2 cellular contexts compared by ENCODE assay signal in genomic region chr14:84099560-84099959, GRCh38.
A peak's percentile ranks its signal among the peaks of the same experiment; 100 is the strongest.
DNase-seq lines count a peak whose midpoint lies in the region; TF ChIP-seq lines count a peak whose summit lies in the region.
"Not testable (repeated sequence)": the region's sequence is repeated elsewhere in the genome, so short reads cannot be mapped to it uniquely, and the experiment has no call there.

No MANE protein-coding gene starts in this region.

- not testable (repeated sequence) for H3K36me3 ChIP-seq in testis (ENCODE audit: low read depth, missing control alignments)

- intact Hi-C loops in posterior vena cava (cut with DNase I); testis (cut with DNase I; ENCODE audit: low total_unique reads): not testable (repeated sequence)

- not testable (repeated sequence) for H3K27ac ChIP-seq in testis

- 72% methylated on average over 6 of the region's 27 CpGs; no CpG with 5 or more reads in 1 of the 2 donors for WGBS in testis, 2 donors

- TF ChIP-seq POLR2A in testis (IDR thresholded peaks at IDR 0.05): not testable (repeated sequence)

- H3K9me3 ChIP-seq in testis: not testable (repeated sequence)

- peak; percentile 61 for DNase-seq in posterior vena cava (ENCODE audit: low spot score)
- DNase-seq in testis: not testable (repeated sequence)

- not testable (repeated sequence) for TF ChIP-seq CTCF in testis (IDR thresholded peaks at IDR 0.05)

- H3K27me3 ChIP-seq in testis: not testable (repeated sequence)

- peak overlapping the region; percentile 6 to 41 for H3K4me3 ChIP-seq in testis

- not testable (repeated sequence) for H3K4me1 ChIP-seq in testis
